Comparison of ENCODE assay signal across 17 cellular contexts in the genomic region with DNA sequence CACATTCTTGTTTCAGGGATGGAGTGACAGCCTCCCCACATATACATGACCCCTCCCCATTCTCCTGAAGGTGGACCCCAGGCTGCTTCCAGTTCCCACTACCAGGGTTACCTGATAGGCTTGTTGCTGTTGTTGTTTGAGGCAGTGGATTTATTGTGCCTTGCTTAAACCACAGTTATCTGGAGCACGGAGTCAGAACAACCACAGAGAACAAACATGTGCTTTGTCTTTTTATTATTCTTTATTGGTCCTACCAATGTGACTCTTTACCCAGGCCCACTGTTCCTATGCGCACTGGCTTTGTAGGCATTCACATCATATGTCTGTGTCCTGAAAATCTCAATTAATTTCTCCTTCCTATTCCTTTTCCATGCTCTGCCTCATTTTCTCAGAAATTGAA. TPM values are rescaled to one million over a fixed set of nuclear protein-coding genes. Genes with fewer than 3 reads are reported as not detected.
DNase-seq lines count a peak whose midpoint lies in the region; ATAC-seq and TF ChIP-seq lines count a peak whose summit lies in the region.
"Had no signal": no experiment of that assay in that cellular context is flagged by ENCODE, and none has a peak within 500 bp of the region (broad histone marks: within the 10 kb centered on the region; RNA-seq: fewer than 3 reads in every experiment).

No MANE protein-coding gene starts in this region.

- no peak overlapping the region for H3K4me3 ChIP-seq in CD8-positive, alpha-beta T cell (ENCODE audit: low read depth, low read length)
- no peak overlapping the region for H3K4me3 ChIP-seq in lower lobe of right lung
- H3K4me3 ChIP-seq: coronary artery, gastrocnemius medialis had no signal

- H3K9me3 ChIP-seq in CD8-positive, alpha-beta T cell (ENCODE audit: low read length): no peaks in the 10 kb centered on the region
- no peaks in the 10 kb centered on the region for H3K9me3 ChIP-seq in lower lobe of right lung
- H3K9me3 ChIP-seq: gastrocnemius medialis had no signal

- DNase-seq in CD8-positive, alpha-beta T cell: no peak
- DNase-seq in SK-MEL-5 (ENCODE audit: low read depth, low spot score): peak; percentile 72
- DNase-seq in central memory CD8-positive, alpha-beta T cell (ENCODE audit: low spot score in 2 of 2): no peak
- no peak for DNase-seq in natural killer cell treated with Interleukin-12 subunit alpha and Interleukin-12 subunit beta and Interleukin-15 and Interleukin-18, amount 100 ng/mL, for 72 hours (ENCODE audit: low spot score)
- no peak for DNase-seq in lower lobe of right lung
- DNase-seq in COR-L47 (lab: John Stamatoyannopoulos, UW): no peak
- no peak for DNase-seq in HK-2 (ENCODE audit: unreplicated experiment)
- DNase-seq: activated naive CD4-positive, alpha-beta T cell treated with anti-CD3 and anti-CD28 coated beads, Interleukin-2, amount 50 U/mL, for 16 hours; DMS153; gastrocnemius medialis; KG1; NCI-H1092 treated with DMSO at 0.1 percent for 48 hours; NCI-H510A; stimulated activated CD4-positive, alpha-beta T cell treated with anti-CD3 and anti-CD28 coated beads, Interleukin-2, amount 100 ng/mL, for 48 hours had no signal

- H3K27ac ChIP-seq in CD8-positive, alpha-beta T cell (ENCODE audit: low read depth, low read length): no peak overlapping the region
- no peak overlapping the region for H3K27ac ChIP-seq in lower lobe of right lung
- H3K27ac ChIP-seq: coronary artery, gastrocnemius medialis had no signal

- no peak overlapping the region for H3K4me3 Mint-ChIP-seq in CD8-positive, alpha-beta T cell
- H3K4me3 Mint-ChIP-seq in central memory CD8-positive, alpha-beta T cell: peak overlapping the region; percentile 66
- no peak overlapping the region for H3K4me3 Mint-ChIP-seq in natural killer cell treated with Interleukin-12 subunit alpha and Interleukin-12 subunit beta and Interleukin-15 and Interleukin-18, amount 100 ng/mL, for 72 hours
- H3K4me3 Mint-ChIP-seq: brain, WTC11 had no signal

- ATAC-seq in CD8-positive, alpha-beta T cell: no peak
- no peak for ATAC-seq in central memory CD8-positive, alpha-beta T cell (replicated peaks; ENCODE audit: extremely low read depth, poor library complexity, severe bottlenecking)
- no peak for ATAC-seq in natural killer cell treated with Interleukin-12 subunit alpha and Interleukin-12 subunit beta and Interleukin-15 and Interleukin-18, amount 100 ng/mL, for 72 hours
- ATAC-seq in lower lobe of right lung: no peak
- ATAC-seq: gastrocnemius medialis, WTC11 had no signal

- in situ Hi-C loops in SK-MEL-5 (cut with HindIII; ENCODE audit: low pct_unique_long_range_greater_than_20kb, low sequenced_read_pairs): no loop called here

- peaks cover 15% of the 10 kb centered on the region for H3K4me1 ChIP-seq in CD8-positive, alpha-beta T cell (ENCODE audit: insufficient read depth, low read length)
- peaks cover 10% of the 10 kb centered on the region for H3K4me1 ChIP-seq in lower lobe of right lung
- H3K4me1 ChIP-seq: gastrocnemius medialis had no signal

- peak overlapping the region; percentile 21 for H3K27ac Mint-ChIP-seq in CD8-positive, alpha-beta T cell
- H3K27ac Mint-ChIP-seq in central memory CD8-positive, alpha-beta T cell (ENCODE audit: low read depth): peak overlapping the region; percentile 80
- peak overlapping the region; percentile 55 to 71 for H3K27ac Mint-ChIP-seq in natural killer cell treated with Interleukin-12 subunit alpha and Interleukin-12 subunit beta and Interleukin-15 and Interleukin-18, amount 100 ng/mL, for 72 hours
- H3K27ac Mint-ChIP-seq: brain, WTC11 had no signal

- no peaks in the 10 kb centered on the region for H3K27me3 Mint-ChIP-seq in CD8-positive, alpha-beta T cell (ENCODE audit: low read depth)
- H3K27me3 Mint-ChIP-seq in central memory CD8-positive, alpha-beta T cell: no peaks in the 10 kb centered on the region
- H3K27me3 Mint-ChIP-seq in natural killer cell treated with Interleukin-12 subunit alpha and Interleukin-12 subunit beta and Interleukin-15 and Interleukin-18, amount 100 ng/mL, for 72 hours: no peaks in the 10 kb centered on the region
- H3K27me3 Mint-ChIP-seq: brain had no signal

- H3K27me3 ChIP-seq in CD8-positive, alpha-beta T cell (ENCODE audit: insufficient read depth, low read length): no peaks in the 10 kb centered on the region
- no peaks in the 10 kb centered on the region for H3K27me3 ChIP-seq in lower lobe of right lung (ENCODE audit: low read depth)
- H3K27me3 ChIP-seq: gastrocnemius medialis had no signal

- H3K36me3 Mint-ChIP-seq in CD8-positive, alpha-beta T cell: peaks cover 61% of the 10 kb centered on the region
- peaks cover 3% of the 10 kb centered on the region for H3K36me3 Mint-ChIP-seq in central memory CD8-positive, alpha-beta T cell (ENCODE audit: insufficient read depth)
- H3K36me3 Mint-ChIP-seq in natural killer cell treated with Interleukin-12 subunit alpha and Interleukin-12 subunit beta and Interleukin-15 and Interleukin-18, amount 100 ng/mL, for 72 hours: no peaks in the 10 kb centered on the region

- TF ChIP-seq CTCF in CD8-positive, alpha-beta T cell (IDR thresholded peaks at IDR 0.05): no peak
- TF ChIP-seq CTCF in lower lobe of right lung (IDR thresholded peaks at IDR 0.05): no peak

- peaks cover 26% of the 10 kb centered on the region for H3K4me1 Mint-ChIP-seq in CD8-positive, alpha-beta T cell (ENCODE audit: low read depth)
- H3K4me1 Mint-ChIP-seq in central memory CD8-positive, alpha-beta T cell: peaks cover 38% of the 10 kb centered on the region
- peaks cover 15 to 21% of the 10 kb centered on the region in 2 donors for H3K4me1 Mint-ChIP-seq in natural killer cell treated with Interleukin-12 subunit alpha and Interleukin-12 subunit beta and Interleukin-15 and Interleukin-18, amount 100 ng/mL, for 72 hours (ENCODE audit: low read depth in 2 of 2)
- H3K4me1 Mint-ChIP-seq: brain, WTC11 had no signal

- POLR2A ChIA-PET in CD8-positive, alpha-beta T cell (lab: Charles Lee): no interaction called here

- CTCF ChIA-PET in CD8-positive, alpha-beta T cell (lab: Charles Lee): no interaction called here

- H3K36me3 ChIP-seq in CD8-positive, alpha-beta T cell (ENCODE audit: insufficient read depth, low read length): peaks cover 25% of the 10 kb centered on the region
- H3K36me3 ChIP-seq in lower lobe of right lung: peaks cover 68% of the 10 kb centered on the region

- intact Hi-C loops in CD8-positive, alpha-beta T cell (cut with DNase I, micrococcal nuclease): no loop called here
- intact Hi-C loops in lower lobe of right lung (cut with DNase I): loop anchor here (10.0 kb wide), 1 partner anchor 74 kb away; no protein-coding TSS in a partner anchor

- H3K9me3 Mint-ChIP-seq in CD8-positive, alpha-beta T cell: no peaks in the 10 kb centered on the region
- H3K9me3 Mint-ChIP-seq in central memory CD8-positive, alpha-beta T cell: no peaks in the 10 kb centered on the region
- no peaks in the 10 kb centered on the region for H3K9me3 Mint-ChIP-seq in natural killer cell treated with Interleukin-12 subunit alpha and Interleukin-12 subunit beta and Interleukin-15 and Interleukin-18, amount 100 ng/mL, for 72 hours
- H3K9me3 Mint-ChIP-seq: brain, WTC11 had no signal

RNA-seq across cellular contexts. Expression of a gene that starts 41.2 kb away (rescaled TPM):
- 10 to 100 TPM; 12.2 to 12.8 TPM for total RNA-seq in CD8-positive, alpha-beta T cell
- 14.8 and 17.9 TPM in 2 replicates for total RNA-seq in SK-MEL-5 (2014; rRNA removed; shearing (Covaris generic))
- polyA plus RNA-seq in SK-MEL-5 (2015; cell fraction: cytosol; rRNA removed): 10.6 and 18.8 TPM in 2 replicates
- 20.2 and 21.1 TPM in 2 replicates for polyA plus RNA-seq in SK-MEL-5 (2015; cell fraction: nucleus; rRNA removed)
- total RNA-seq in natural killer cell treated with Interleukin-12 subunit alpha and Interleukin-12 subunit beta and Interleukin-15 and Interleukin-18, amount 100 ng/mL, for 72 hours: 10 to 100 TPM; 11.8 to 21.9 TPM
- 7.3 TPM for total RNA-seq in lower lobe of right lung

RNA-seq across cellular contexts. Expression of a gene that starts 53.5 kb away (rescaled TPM):
- 10 to 100 TPM; 15.1 to 15.6 TPM for total RNA-seq in CD8-positive, alpha-beta T cell
- 39.2 and 43.1 TPM in 2 replicates for total RNA-seq in SK-MEL-5 (2014; rRNA removed; shearing (Covaris generic))
- polyA plus RNA-seq in SK-MEL-5 (2015; cell fraction: cytosol; rRNA removed): 39.7 and 45.4 TPM in 2 replicates
- 24.2 and 31.5 TPM in 2 replicates for polyA plus RNA-seq in SK-MEL-5 (2015; cell fraction: nucleus; rRNA removed)
- total RNA-seq in natural killer cell treated with Interleukin-12 subunit alpha and Interleukin-12 subunit beta and Interleukin-15 and Interleukin-18, amount 100 ng/mL, for 72 hours: 10 to 100 TPM; 31.8 to 37.9 TPM
- total RNA-seq in lower lobe of right lung: 34.9 TPM

Comparison
In these comparisons a context has a peak if more than half of its experiments do, and no peak if none do; other contexts are left out.
1. H3K27ac Mint-ChIP-seq: peak in every context shown above with its lines; median percentile 80 in central memory CD8-positive, alpha-beta T cell; 63 in natural killer cell treated with Interleukin-12 subunit alpha and Interleukin-12 subunit beta and Interleukin-15 and Interleukin-18, amount 100 ng/mL, for 72 hours; 21 in CD8-positive, alpha-beta T cell.